ENCODE assay signal across 8 cellular contexts in genomic region chr7:99504603-99505323, GRCh38. TPM values are rescaled to one million over a fixed set of nuclear protein-coding genes. Genes with fewer than 3 reads are reported as not detected.
DNase-seq lines count a peak whose midpoint lies in the region; TF ChIP-seq lines count a peak whose summit lies in the region.

ZKSCAN5 (plus strand) TSS chr7:99504662; CDS start chr7:99506045, 1,383 bp downstream.

- peaks cover 33% of the 10 kb centered on the region for H3K36me3 Mint-ChIP-seq in HFFc6 (ENCODE audit: low read depth)
- peaks cover 15% of the 10 kb centered on the region for H3K36me3 Mint-ChIP-seq in activated naive CD4-positive, alpha-beta T cell treated with anti-CD3 and anti-CD28 coated beads, Interleukin-2, amount 10 ng/mL, durations not matched to agents 7 days and 5 days

- H3K4me3 Mint-ChIP-seq in HFFc6: peak within 1 kb of the TSS; percentile 96
- H3K4me3 Mint-ChIP-seq in activated naive CD4-positive, alpha-beta T cell treated with anti-CD3 and anti-CD28 coated beads, Interleukin-2, amount 10 ng/mL, durations not matched to agents 7 days and 5 days: peak within 1 kb of the TSS; percentile 93

- peak; percentile 93 for DNase-seq in GM04504 (ENCODE audit: low read depth)
- peak; percentile 96 for DNase-seq in HFFc6
- DNase-seq in NB4 (ENCODE audit: low read depth): peak; percentile 99
- peak; percentile 95 for DNase-seq in SK-N-DZ (ENCODE audit: low spot score)
- DNase-seq in activated naive CD4-positive, alpha-beta T cell treated with anti-CD3 and anti-CD28 coated beads, Interleukin-2, amount 10 ng/mL, durations not matched to agents 7 days and 5 days: peak; percentile 99
- DNase-seq in globus pallidus (ENCODE audit: low spot score): peak; percentile 98
- peak; percentile 84 to 100 (median 98) for DNase-seq in nucleus accumbens (lab: John Stamatoyannopoulos, UW)
- peak; percentile 98 to 99 for DNase-seq in suprapubic skin (ENCODE audit: low spot score in 2 of 2)

- TF ChIP-seq EP300 in suprapubic skin (IDR thresholded peaks at IDR 0.05): no peak

- peaks cover 4% of the 10 kb centered on the region; the same call in 1 of the 2 replicates for H3K27me3 Mint-ChIP-seq in HFFc6 (ENCODE audit: insufficient read depth)
- peaks cover 4% of the 10 kb centered on the region for H3K27me3 Mint-ChIP-seq in activated naive CD4-positive, alpha-beta T cell treated with anti-CD3 and anti-CD28 coated beads, Interleukin-2, amount 10 ng/mL, durations not matched to agents 7 days and 5 days

- under 1% methylated on average over 44 of the region's 53 CpGs for WGBS in suprapubic skin

- peak within 1 kb of the TSS; percentile 96 for H3K27ac Mint-ChIP-seq in HFFc6
- H3K27ac Mint-ChIP-seq in activated naive CD4-positive, alpha-beta T cell treated with anti-CD3 and anti-CD28 coated beads, Interleukin-2, amount 10 ng/mL, durations not matched to agents 7 days and 5 days: peak within 1 kb of the TSS; percentile 99

- TF ChIP-seq CTCF in HFFc6 (IDR thresholded peaks at IDR 0.05) (peak; percentile 39; the same call in 1 of the 2 replicates), NB4 (IDR thresholded peaks at IDR 0.05; ENCODE audit: low read depth, low read length) (no peak), suprapubic skin (IDR thresholded peaks at IDR 0.05) (no peak)

- H3K4me1 Mint-ChIP-seq in HFFc6 (ENCODE audit: low read depth): peaks cover 30% of the 10 kb centered on the region
- H3K4me1 Mint-ChIP-seq in activated naive CD4-positive, alpha-beta T cell treated with anti-CD3 and anti-CD28 coated beads, Interleukin-2, amount 10 ng/mL, durations not matched to agents 7 days and 5 days: peaks cover 38% of the 10 kb centered on the region

- peak; percentile 89 for TF ChIP-seq POLR2A in NB4 (IDR thresholded peaks at IDR 0.05; ENCODE audit: extremely low read depth, insufficient read length)
- peak in 1 of 2 donors; percentile 47 for TF ChIP-seq POLR2A in suprapubic skin (IDR thresholded peaks at IDR 0.05)

- no peaks in the 10 kb centered on the region for H3K27me3 ChIP-seq in suprapubic skin

- CTCF ChIA-PET in activated naive CD4-positive, alpha-beta T cell treated with anti-CD3 and anti-CD28 coated beads, Interleukin-2, amount 10 ng/mL, durations not matched to agents 7 days and 5 days (lab: Charles Lee): no interaction called here

- peaks cover 35% of the 10 kb centered on the region for H3K4me1 ChIP-seq in suprapubic skin

- H3K9me3 Mint-ChIP-seq in HFFc6: peaks cover 8% of the 10 kb centered on the region
- no peaks in the 10 kb centered on the region for H3K9me3 Mint-ChIP-seq in activated naive CD4-positive, alpha-beta T cell treated with anti-CD3 and anti-CD28 coated beads, Interleukin-2, amount 10 ng/mL, durations not matched to agents 7 days and 5 days

- H3K36me3 ChIP-seq in suprapubic skin: no peaks in the 10 kb centered on the region

- H3K9me3 ChIP-seq in suprapubic skin: no peaks in the 10 kb centered on the region

- H3K4me3 ChIP-seq in NB4 (ENCODE audit: low read depth, low read length): peak within 1 kb of the TSS; percentile 97
- peak within 1 kb of the TSS; percentile 60 for H3K4me3 ChIP-seq in suprapubic skin

- peak within 1 kb of the TSS; percentile 82 for H3K27ac ChIP-seq in suprapubic skin

RNA-seq across cellular contexts. Expression of gene ZKSCAN5, which starts in this region (rescaled TPM):
- total RNA-seq in HFFc6 (2021; fragmentation: NEBNext Ultra II Directional; extraction: Animal tissue kit (Norgen Biotek cat#: 25700)): 10 to 100 TPM in 5 of 6 experiments, 1 to 10 TPM in 1; 10.0 to 12.8 (median 11.3) TPM
- 13.8 and 15.4 TPM in 2 replicates for polyA plus RNA-seq in SK-N-DZ (2014; cell fraction: cytosol; rRNA removed)
- 12.2 TPM in 2 replicates for polyA plus RNA-seq in SK-N-DZ (2014; cell fraction: nucleus; rRNA removed)
- total RNA-seq in suprapubic skin: 1 to 10 TPM; 5.7 to 8.5 (median 7.4) TPM

Comparison
In these comparisons a context has a peak if more than half of its experiments do, and no peak if none do; other contexts are left out.
1. Peak in every context shown above with its lines: DNase-seq, H3K4me3 ChIP-seq and H3K27ac ChIP-seq.